In the genomic region with DNA sequence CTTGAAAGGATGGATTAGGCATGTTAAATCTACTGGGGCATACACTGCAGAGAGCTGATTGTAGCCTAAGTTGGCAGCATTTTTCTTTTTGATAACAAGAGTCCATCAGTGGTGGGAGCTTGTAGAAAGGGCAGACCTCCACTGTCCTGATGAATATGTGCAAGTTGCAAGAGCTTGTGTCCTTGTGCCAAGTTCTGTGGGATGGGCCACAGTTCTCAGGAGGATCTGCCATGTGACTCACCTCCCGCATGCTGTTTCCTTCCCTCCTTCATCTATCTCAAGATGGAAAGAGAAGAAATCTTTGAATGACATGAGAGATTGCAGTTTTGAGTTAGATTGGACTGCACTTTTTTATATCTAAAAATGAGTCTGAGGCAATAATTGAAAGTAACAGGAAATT, we compare ENCODE assay signal across 22 cellular contexts. TPM values are rescaled to one million over a fixed set of nuclear protein-coding genes. Genes with fewer than 3 reads are reported as not detected.
DNase-seq lines count a peak whose midpoint lies in the region; ATAC-seq and TF ChIP-seq lines count a peak whose summit lies in the region.
"Had no signal": no experiment of that assay in that cellular context is flagged by ENCODE, and none has a peak within 500 bp of the region (broad histone marks: within the 10 kb centered on the region; RNA-seq: fewer than 3 reads in every experiment).

No MANE protein-coding gene starts in this region.

- no peak overlapping the region for H3K27ac ChIP-seq in osteoblast (ENCODE audit: low read depth, low read length)
- no peak overlapping the region for H3K27ac ChIP-seq in uterus
- H3K27ac ChIP-seq: BLaER1, RWPE1 had no signal

- no peaks in the 10 kb centered on the region for H3K36me3 ChIP-seq in osteoblast (ENCODE audit: insufficient read depth, low read length)
- H3K36me3 ChIP-seq in uterus = no peaks in the 10 kb centered on the region
- H3K36me3 ChIP-seq: BLaER1 had no signal

- POLR2A ChIA-PET in T-cell (lab: Charles Lee) = interaction anchor here in 1 of 2 donors (0.7 kb wide), 1 partner anchor 546 kb away, joined by 4 read pairs; no protein-coding TSS in a partner anchor

- TF ChIP-seq CTCF in choroid plexus epithelial cell (conservative IDR thresholded peaks at IDR 0.05; ENCODE audit: low read depth, low read length) (no peak), osteoblast (IDR thresholded peaks at IDR 0.05; ENCODE audit: extremely low read depth, low read depth, low read length) (no peak), uterus (IDR thresholded peaks at IDR 0.05) (no peak)

- intact Hi-C loops in uterus (cut with DNase I; ENCODE audit: low total_unique reads) = no loop called here

- no peak overlapping the region for H3K4me2 ChIP-seq in osteoblast (ENCODE audit: insufficient read depth, low read length)
- H3K4me2 ChIP-seq: BLaER1 had no signal

- H3K27me3 Mint-ChIP-seq in activated T-cell treated with anti-CD3 and anti-CD28 coated beads, Interleukin-2, amount 50 U/mL, for 24 hours = no peaks in the 10 kb centered on the region
- no peaks in the 10 kb centered on the region for H3K27me3 Mint-ChIP-seq in T-cell

- DNase-seq in activated T-cell treated with anti-CD3 and anti-CD28 coated beads, Interleukin-2, amount 50 U/mL, for 24 hours = no peak
- DNase-seq in activated T-cell treated with anti-CD3 and anti-CD28 coated beads, Interleukin-2, amount 50 U/mL, for 1 hour = no peak
- DNase-seq in T-cell (no peak), choroid plexus epithelial cell (ENCODE audit: low read depth) (peak; percentile 8), osteoblast (ENCODE audit: insufficient read length, low spot score, missing footprints) (peak; percentile 27), uterus (no peak), HCEC 1CT (no peak)
- DNase-seq: CD8-positive, alpha-beta memory T cell; DMS79; H7; IMR-90; NCI-H1048; NCI-H1436 treated with DMSO at 0.1 percent for 48 hours; NCI-H2029; NCI-H526; PC-3; SIG-M5 had no signal

- H3K27me3 ChIP-seq in osteoblast (ENCODE audit: insufficient read depth, low read length) (peaks cover 23% of the 10 kb centered on the region), uterus (no peaks in the 10 kb centered on the region)
- H3K27me3 ChIP-seq: BLaER1 had no signal

- no peaks in the 10 kb centered on the region for H3K36me3 Mint-ChIP-seq in activated T-cell treated with anti-CD3 and anti-CD28 coated beads, Interleukin-2, amount 50 U/mL, for 24 hours (ENCODE audit: low read depth)
- no peaks in the 10 kb centered on the region for H3K36me3 Mint-ChIP-seq in T-cell

- no peaks in the 10 kb centered on the region for H3K9me3 Mint-ChIP-seq in activated T-cell treated with anti-CD3 and anti-CD28 coated beads, Interleukin-2, amount 50 U/mL, for 24 hours
- H3K9me3 Mint-ChIP-seq in T-cell = no peaks in the 10 kb centered on the region
- H3K9me3 Mint-ChIP-seq: CD8-positive, alpha-beta memory T cell had no signal

- no peak for TF ChIP-seq POLR2A in uterus (IDR thresholded peaks at IDR 0.05)

- H3K4me1 ChIP-seq in osteoblast (ENCODE audit: insufficient read depth, low read length) = no peaks in the 10 kb centered on the region
- no peaks in the 10 kb centered on the region for H3K4me1 ChIP-seq in uterus

- peaks cover 62% of the 10 kb centered on the region for H3K4me1 Mint-ChIP-seq in activated T-cell treated with anti-CD3 and anti-CD28 coated beads, Interleukin-2, amount 50 U/mL, for 24 hours (ENCODE audit: low read depth)
- H3K4me1 Mint-ChIP-seq in T-cell = peaks cover 62 to 68% (median 63%) of the 10 kb centered on the region in 3 donors

- no peaks in the 10 kb centered on the region for H3K79me2 ChIP-seq in osteoblast (ENCODE audit: insufficient read depth, low read length)

- H2AFZ ChIP-seq in osteoblast (ENCODE audit: low read length) = no peak overlapping the region

- H3K9me3 ChIP-seq in osteoblast (ENCODE audit: low read depth, low read length) (no peaks in the 10 kb centered on the region), uterus (no peaks in the 10 kb centered on the region)
- H3K9me3 ChIP-seq: BLaER1 had no signal

- no peak overlapping the region for H3K4me3 Mint-ChIP-seq in activated T-cell treated with anti-CD3 and anti-CD28 coated beads, Interleukin-2, amount 50 U/mL, for 24 hours
- H3K4me3 Mint-ChIP-seq in T-cell = no peak overlapping the region
- H3K4me3 Mint-ChIP-seq: CD8-positive, alpha-beta memory T cell had no signal

- ATAC-seq in T-cell (replicated peaks in 1 of 4) (no peak), GM21526 (IDR thresholded peaks at IDR 0.05; ENCODE audit: low FRiP score, unreplicated experiment) (no peak)
- ATAC-seq: PC-3 had no signal

- H3K4me3 ChIP-seq in choroid plexus epithelial cell (ENCODE audit: low read depth, low read length) = no peak overlapping the region
- no peak overlapping the region for H3K4me3 ChIP-seq in osteoblast (ENCODE audit: insufficient read depth, low read length)
- H3K4me3 ChIP-seq in uterus = no peak overlapping the region
- H3K4me3 ChIP-seq: BLaER1 had no signal

- H3K27ac Mint-ChIP-seq in activated T-cell treated with anti-CD3 and anti-CD28 coated beads, Interleukin-2, amount 50 U/mL, for 24 hours = peak overlapping the region; percentile 13
- H3K27ac Mint-ChIP-seq in T-cell = peak overlapping the region; percentile 84

- no peaks in the 10 kb centered on the region for H4K20me1 ChIP-seq in osteoblast (ENCODE audit: insufficient read depth, low read length)
- H4K20me1 ChIP-seq: BLaER1 had no signal

- CTCF ChIA-PET in T-cell (lab: Charles Lee) = interaction anchor here in 1 of 2 donors (1.0 kb wide), 1 partner anchor 20 kb away, joined by 3 read pairs; no protein-coding TSS in a partner anchor

RNA-seq across cellular contexts. Expression of a gene that starts 58.3 kb away (rescaled TPM):
- not detected for total RNA-seq in T-cell
- total RNA-seq in osteoblast = not detected in 2 replicates
- total RNA-seq in uterus = not detected
- total RNA-seq: A673; CD8-positive, alpha-beta memory T cell; H7; IMR-90; MCF 10A; PC-3 had no signal

Comparison
In these comparisons a context has a peak if more than half of its experiments do, and no peak if none do; other contexts are left out.
1. DNase-seq: peak in choroid plexus epithelial cell (single experiment) and osteoblast (single experiment); none in activated T-cell treated with anti-CD3 and anti-CD28 coated beads, Interleukin-2, amount 50 U/mL, for 24 hours (single experiment), activated T-cell treated with anti-CD3 and anti-CD28 coated beads, Interleukin-2, amount 50 U/mL, for 1 hour (single experiment), T-cell (0 of 34), uterus (0 of 2) and HCEC 1CT (single experiment).